ENCODE assay signal across 14 cellular contexts in genomic region chr7:70810558-70811139, GRCh38.
DNase-seq lines count a peak whose midpoint lies in the region; ATAC-seq and TF ChIP-seq lines count a peak whose summit lies in the region.
"Had no signal": no experiment of that assay in that cellular context is flagged by ENCODE, and none has a peak within 500 bp of the region (broad histone marks: within the 10 kb centered on the region; RNA-seq: fewer than 3 reads in every experiment).

No MANE protein-coding gene starts in this region.

- TF ChIP-seq CTCF in VCaP (conservative IDR thresholded peaks at IDR 0.05), result no peak
- no peak for TF ChIP-seq CTCF in osteocyte (IDR thresholded peaks at IDR 0.05)
- TF ChIP-seq CTCF in gastroesophageal sphincter (IDR thresholded peaks at IDR 0.05), result no peak

- no peaks in the 10 kb centered on the region for H3K36me3 ChIP-seq in gastroesophageal sphincter

- H3K9me3 ChIP-seq in gastroesophageal sphincter, result no peaks in the 10 kb centered on the region
- H3K9me3 ChIP-seq: A549 had no signal

- no peaks in the 10 kb centered on the region for H3K4me1 ChIP-seq in gastroesophageal sphincter
- H3K4me1 ChIP-seq: A549 had no signal

- peaks cover 42% of the 10 kb centered on the region for H3K27me3 Mint-ChIP-seq in osteocyte (ENCODE audit: unreplicated experiment)

- H3K4me1 Mint-ChIP-seq in osteocyte (ENCODE audit: unreplicated experiment), result no peaks in the 10 kb centered on the region

- TF ChIP-seq POLR2A in gastroesophageal sphincter (IDR thresholded peaks at IDR 0.05), result no peak

- H3K4me3 Mint-ChIP-seq in osteocyte (ENCODE audit: unreplicated experiment), result no peak overlapping the region
- H3K4me3 Mint-ChIP-seq: CD8-positive, alpha-beta T cell; H9 had no signal

- DNase-seq in left lobe of liver (ENCODE audit: low spot score) (no peak), osteocyte (ENCODE audit: extremely low spot score, unreplicated experiment) (peak; percentile 42), T1000 (lab: John Stamatoyannopoulos, UW) (no peak), NCI-H1417 treated with DMSO at 0.1 percent for 48 hours (lab: John Stamatoyannopoulos, UW) (no peak)
- DNase-seq: AML-193; Calu3; CD8-positive, alpha-beta T cell; DMS79 treated with DMSO at 0.1 percent for 48 hours; GF-D8; H9 had no signal

- no peaks in the 10 kb centered on the region for H3K36me3 Mint-ChIP-seq in osteocyte (ENCODE audit: unreplicated experiment)
- H3K36me3 Mint-ChIP-seq: CD8-positive, alpha-beta T cell; IgD-negative memory B cell had no signal

- H3K9me3 Mint-ChIP-seq in osteocyte (ENCODE audit: unreplicated experiment), result no peaks in the 10 kb centered on the region
- H3K9me3 Mint-ChIP-seq: H9 had no signal

- no peak overlapping the region for H3K27ac Mint-ChIP-seq in osteocyte (ENCODE audit: unreplicated experiment)
- H3K27ac Mint-ChIP-seq: CD8-positive, alpha-beta T cell; H9 had no signal

- H3K4me3 ChIP-seq in gastroesophageal sphincter, result no peak overlapping the region
- H3K4me3 ChIP-seq: A549 had no signal

- no peak for TF ChIP-seq EP300 in gastroesophageal sphincter (IDR thresholded peaks at IDR 0.05)

- peaks cover 10% of the 10 kb centered on the region for H3K27me3 ChIP-seq in gastroesophageal sphincter

- 43% methylated on average over 1 of the region's 3 CpGs; no CpG with 5 or more reads in 1 of the 2 donors for WGBS in gastroesophageal sphincter (ENCODE audit: low coverage in 1 of 2), 2 donors

- H3K27ac ChIP-seq in VCaP, result peak overlapping the region; percentile 82
- H3K27ac ChIP-seq in gastroesophageal sphincter, result no peak overlapping the region
- H3K27ac ChIP-seq: A549 had no signal

- ATAC-seq in left lobe of liver, result peak; percentile 89
- ATAC-seq in gastroesophageal sphincter, result no peak
- ATAC-seq: A549; CD8-positive, alpha-beta T cell had no signal
